Comparison of ENCODE assay signal across 10 cellular contexts in genomic region chr11:2138436-2139117, GRCh38. TPM values are rescaled to one million over a fixed set of nuclear protein-coding genes. Genes with fewer than 3 reads are reported as not detected.
DNase-seq lines count a peak whose midpoint lies in the region; ATAC-seq and TF ChIP-seq lines count a peak whose summit lies in the region.
"Had no signal": no experiment of that assay in that cellular context is flagged by ENCODE, and none has a peak within 500 bp of the region (broad histone marks: within the 10 kb centered on the region; RNA-seq: fewer than 3 reads in every experiment).

No MANE protein-coding gene starts in this region.

- DNase-seq in Right ventricle myocardium superior = peak; percentile 37
- DNase-seq in cardiac septum (ENCODE audit: low spot score) = no peak
- DNase-seq in brain microvascular endothelial cell = no peak
- no peak for DNase-seq in ureter (ENCODE audit: low spot score)
- DNase-seq in GF-D8 (lab: John Stamatoyannopoulos, UW) = no peak
- DNase-seq: hippocampal formation had no signal

- intact Hi-C loops in Right ventricle myocardium superior (cut with DNase I) (no loop called here), cardiac septum (cut with DNase I) (loop anchor here (5.0 kb wide), 1 partner anchor 36 kb away; no protein-coding TSS in a partner anchor)

- peaks cover 35% of the 10 kb centered on the region for H3K27me3 ChIP-seq in brain microvascular endothelial cell (replicated peaks)

- whole genome bisulfite sequencing in mesodermal cell (ENCODE audit: insufficient coverage in 2 of 2), 2 experiments = 2 to 4% methylated on average over 18 to 22 of the region's 67 CpGs
- under 1% methylated on average over 66 of the region's 67 CpGs for WGBS in urinary bladder

- H3K27ac ChIP-seq in brain microvascular endothelial cell (no peak overlapping the region), mesodermal cell (ENCODE audit: low read depth, low read length, severe bottlenecking) (no peak overlapping the region), urinary bladder (ENCODE audit: low read depth) (no peak overlapping the region)

- H3K4me3 ChIP-seq in brain microvascular endothelial cell (ENCODE audit: low read depth, low read length) (peak overlapping the region; percentile 22), mesodermal cell (ENCODE audit: extremely low read depth, insufficient read depth, low read length, poor library complexity, severe bottlenecking) (peak overlapping the region; percentile 45), urinary bladder (ENCODE audit: low read depth, low read length) (peak overlapping the region; percentile 48)

- TF ChIP-seq CTCF in brain microvascular endothelial cell (IDR thresholded peaks at IDR 0.05; ENCODE audit: low read depth, low read length, missing control alignments) = no peak

- H3K4me1 ChIP-seq in mesodermal cell (ENCODE audit: control insufficient read depth, insufficient read depth, low read length, poor library complexity, severe bottlenecking) (peaks cover 5% of the 10 kb centered on the region), urinary bladder (ENCODE audit: insufficient read depth) (peaks cover 2% of the 10 kb centered on the region)

- H3K9me3 ChIP-seq in mesodermal cell (ENCODE audit: control insufficient read depth, low read length) = no peaks in the 10 kb centered on the region

- in situ Hi-C loops in brain microvascular endothelial cell (cut with HindIII; ENCODE audit: low pct_ligation_motif_present, low sequenced_read_pairs) = no loop called here

- H3K36me3 ChIP-seq in brain microvascular endothelial cell (replicated peaks) (no peaks in the 10 kb centered on the region), mesodermal cell (ENCODE audit: control insufficient read depth, insufficient read depth, low read length) (peaks cover 3% of the 10 kb centered on the region), urinary bladder (ENCODE audit: insufficient read depth) (no peaks in the 10 kb centered on the region)

- ATAC-seq in Right ventricle myocardium superior (ENCODE audit: poor library complexity) = no peak
- ATAC-seq in HG03442 (IDR thresholded peaks at IDR 0.05; ENCODE audit: unreplicated experiment) = no peak

RNA-seq across cellular contexts. Expression of gene IGF2, which starts 0.6 kb away (rescaled TPM):
- total RNA-seq in Right ventricle myocardium superior (79.9 TPM), cardiac septum (87.7 TPM), urinary bladder (362 TPM), ureter (61.1 TPM)
- 516 TPM for polyA plus RNA-seq in mesodermal cell (2013, experiment 1 of 2)
- 616 TPM for polyA plus RNA-seq in mesodermal cell (2013, experiment 2 of 2)
- polyA plus RNA-seq in urinary bladder = 86.5 TPM

RNA-seq across cellular contexts. Expression of gene INS, which starts 22.4 kb away (rescaled TPM):
- total RNA-seq in Right ventricle myocardium superior (not detected), cardiac septum (not detected), urinary bladder (not detected), ureter (not detected)
- not detected for polyA plus RNA-seq in mesodermal cell (2013, experiment 1 of 2)
- polyA plus RNA-seq in mesodermal cell (2013, experiment 2 of 2) = not detected
- polyA plus RNA-seq in urinary bladder = 0.30 TPM
- total RNA-seq: Daoy had no signal

RNA-seq across cellular contexts. Expression of gene TH, which starts 33.0 kb away (rescaled TPM):
- total RNA-seq in Right ventricle myocardium superior (not detected), cardiac septum (not detected), urinary bladder (1.6 TPM), ureter (4.3 TPM)
- polyA plus RNA-seq in mesodermal cell (2013, experiment 1 of 2) = 0.81 TPM
- 0.51 TPM for polyA plus RNA-seq in mesodermal cell (2013, experiment 2 of 2)
- polyA plus RNA-seq in urinary bladder = 3.6 TPM
- total RNA-seq: Daoy had no signal
